ENCODE assay signal across 34 cellular contexts in the genomic region with DNA sequence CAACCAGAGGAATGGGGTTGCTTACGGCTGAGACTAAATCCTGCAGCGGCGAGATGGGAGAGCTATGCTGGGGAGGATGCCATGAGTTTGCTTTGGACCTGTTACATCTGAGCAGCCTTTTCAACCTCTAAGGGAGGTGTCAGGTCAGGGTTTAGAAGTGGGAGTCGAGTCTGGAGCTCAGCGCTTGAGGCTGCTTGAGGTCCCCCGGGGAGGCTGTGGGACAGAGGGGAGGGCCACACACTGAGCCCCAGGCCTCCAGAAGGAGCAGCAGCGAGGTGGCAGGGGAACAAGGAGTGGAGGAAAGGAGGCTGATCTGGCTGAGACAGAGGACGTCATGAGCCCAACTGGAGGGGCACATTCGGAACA. TPM values are rescaled to one million over a fixed set of nuclear protein-coding genes. Genes with fewer than 3 reads are reported as not detected.
"Had no signal": no experiment of that assay in that cellular context is flagged by ENCODE, and none has a peak within 500 bp of the region (broad histone marks: within the 10 kb centered on the region; RNA-seq: fewer than 3 reads in every experiment).

No MANE protein-coding gene starts in this region.

- DNase-seq: activated B cell treated with CpG ODN at 0.5 μM for 24 hours; activated CD4-positive, alpha-beta T cell treated with anti-CD3 and anti-CD28 coated beads, Interleukin-2, amount 50 U/mL, for 1 hour; activated CD8-positive, alpha-beta memory T cell treated with anti-CD3 and anti-CD28 coated beads, Interleukin-2, amount 10 ng/mL, durations not matched to agents 7 days and 5 days; activated CD8-positive, alpha-beta T cell treated with anti-CD3 and anti-CD28 coated beads, Interleukin-2, amount 10 ng/mL, durations not matched to agents 7 days and 5 days; activated T-cell treated with anti-CD3 and anti-CD28 coated beads, Interleukin-2, amount 50 U/mL, for 48 hours; aorta; body of pancreas; cortex of kidney; effector memory CD8-positive, alpha-beta T cell; erythroblast; head of caudate nucleus; hypothalamus; mesendoderm; natural killer cell; ovary; psoas muscle; sigmoid colon; small intestine; stimulated activated CD4-positive, alpha-beta T cell treated with anti-CD3 and anti-CD28 coated beads, Interleukin-4, amount 100 ng/mL, for 24 hours; stomach; T-helper 2 cell; thyroid gland; upper lobe of right lung had no signal

- H3K27ac ChIP-seq: cardiac muscle cell, gastroesophageal sphincter, left lung, ovary, psoas muscle, sigmoid colon, stomach, thyroid gland, upper lobe of right lung had no signal

- H3K9me3 Mint-ChIP-seq: activated B cell treated with CpG ODN at 0.5 μM for 24 hours; activated naive CD4-positive, alpha-beta T cell treated with anti-CD3 and anti-CD28 coated beads, Interleukin-2, amount 50 U/mL, for 24 hours; activated T-helper 2 cell treated with anti-CD3 and anti-CD28 coated beads, Interferon-gamma antibody, Interleukin-2, Interleukin-4, amounts not matched to agents 10 μg/mL and 5 μg/mL and 100 μg/mL, durations not matched to agents 14 hours and 24 hours and 36 hours; effector memory CD8-positive, alpha-beta T cell; natural killer cell; stimulated activated effector memory CD8-positive, alpha-beta T cell treated with anti-CD3 and anti-CD28 coated beads, Interleukin-12 subunit alpha, Interleukin-12 subunit beta, amount 100 ng/mL, for 72 hours had no signal

- H3K27me3 Mint-ChIP-seq: activated B cell treated with CpG ODN at 0.5 μM for 24 hours; activated naive CD4-positive, alpha-beta T cell treated with anti-CD3 and anti-CD28 coated beads, Interleukin-2, amount 50 U/mL, for 24 hours; effector memory CD8-positive, alpha-beta T cell had no signal

- H3K4me3 Mint-ChIP-seq: activated B cell treated with CpG ODN at 0.5 μM for 24 hours; activated CD8-positive, alpha-beta memory T cell treated with anti-CD3 and anti-CD28 coated beads, Interleukin-2, amount 10 ng/mL, durations not matched to agents 7 days and 5 days; activated CD8-positive, alpha-beta T cell treated with anti-CD3 and anti-CD28 coated beads, Interleukin-2, amount 10 ng/mL, durations not matched to agents 7 days and 5 days; activated naive CD4-positive, alpha-beta T cell treated with anti-CD3 and anti-CD28 coated beads, Interleukin-2, amount 50 U/mL, for 24 hours; natural killer cell; stimulated activated effector memory CD8-positive, alpha-beta T cell treated with anti-CD3 and anti-CD28 coated beads, Interleukin-12 subunit alpha, Interleukin-12 subunit beta, amount 100 ng/mL, for 72 hours had no signal

- ATAC-seq: activated CD8-positive, alpha-beta memory T cell treated with anti-CD3 and anti-CD28 coated beads, Interleukin-2, amount 10 ng/mL, durations not matched to agents 7 days and 5 days; activated CD8-positive, alpha-beta T cell treated with anti-CD3 and anti-CD28 coated beads, Interleukin-2, amount 10 ng/mL, durations not matched to agents 7 days and 5 days; body of pancreas; effector memory CD8-positive, alpha-beta T cell; gastroesophageal sphincter; left lung; natural killer cell; psoas muscle; stimulated activated effector memory CD8-positive, alpha-beta T cell treated with anti-CD3 and anti-CD28 coated beads, Interleukin-12 subunit alpha, Interleukin-12 subunit beta, amount 100 ng/mL, for 72 hours; upper lobe of right lung had no signal

- H3K9me3 ChIP-seq: body of pancreas, gastroesophageal sphincter, left lung, ovary, psoas muscle, sigmoid colon, stomach, thyroid gland, upper lobe of right lung had no signal

- H3K36me3 Mint-ChIP-seq: activated CD8-positive, alpha-beta memory T cell treated with anti-CD3 and anti-CD28 coated beads, Interleukin-2, amount 10 ng/mL, durations not matched to agents 7 days and 5 days; natural killer cell had no signal

- H3K27me3 ChIP-seq: body of pancreas, cardiac muscle cell, ovary, thyroid gland, upper lobe of right lung had no signal

- H3K27ac Mint-ChIP-seq: activated B cell treated with CpG ODN at 0.5 μM for 24 hours; activated CD8-positive, alpha-beta memory T cell treated with anti-CD3 and anti-CD28 coated beads, Interleukin-2, amount 10 ng/mL, durations not matched to agents 7 days and 5 days; activated CD8-positive, alpha-beta T cell treated with anti-CD3 and anti-CD28 coated beads, Interleukin-2, amount 10 ng/mL, durations not matched to agents 7 days and 5 days; activated naive CD4-positive, alpha-beta T cell treated with anti-CD3 and anti-CD28 coated beads, Interleukin-2, amount 50 U/mL, for 24 hours; activated T-helper 2 cell treated with anti-CD3 and anti-CD28 coated beads, Interferon-gamma antibody, Interleukin-2, Interleukin-4, amounts not matched to agents 10 μg/mL and 5 μg/mL and 100 μg/mL, durations not matched to agents 14 hours and 24 hours and 36 hours; natural killer cell; stimulated activated effector memory CD8-positive, alpha-beta T cell treated with anti-CD3 and anti-CD28 coated beads, Interleukin-12 subunit alpha, Interleukin-12 subunit beta, amount 100 ng/mL, for 72 hours had no signal

RNA-seq across cellular contexts. Expression of gene LHX3, which starts 42.6 kb away (rescaled TPM):
- total RNA-seq: activated B cell treated with CpG ODN at 0.5 μM for 24 hours; activated CD8-positive, alpha-beta memory T cell treated with anti-CD3 and anti-CD28 coated beads, Interleukin-2, amount 10 ng/mL, durations not matched to agents 7 days and 5 days; activated T-helper 2 cell treated with anti-CD3 and anti-CD28 coated beads, Interferon-gamma antibody, Interleukin-2, Interleukin-4, amounts not matched to agents 10 μg/mL and 5 μg/mL and 100 μg/mL, durations not matched to agents 14 hours and 24 hours and 36 hours; aorta; body of pancreas; cardiac muscle cell; cerebellum; fibroblast of lung; fibroblast of villous mesenchyme; gastroesophageal sphincter; left lung; lung; mononuclear cell; ovary; psoas muscle; sigmoid colon; stomach; thyroid gland; upper lobe of right lung had no signal

RNA-seq across cellular contexts. Expression of gene CCDC187, which starts 56.4 kb away (rescaled TPM):
- total RNA-seq: activated CD8-positive, alpha-beta memory T cell treated with anti-CD3 and anti-CD28 coated beads, Interleukin-2, amount 10 ng/mL, durations not matched to agents 7 days and 5 days; activated CD8-positive, alpha-beta T cell treated with anti-CD3 and anti-CD28 coated beads, Interleukin-2, amount 10 ng/mL, durations not matched to agents 7 days and 5 days; activated T-helper 2 cell treated with anti-CD3 and anti-CD28 coated beads, Interferon-gamma antibody, Interleukin-2, Interleukin-4, amounts not matched to agents 10 μg/mL and 5 μg/mL and 100 μg/mL, durations not matched to agents 14 hours and 24 hours and 36 hours; aorta; fibroblast of lung; gastroesophageal sphincter; psoas muscle; sigmoid colon had no signal
